1 cellular context compared by ENCODE assay signal in genomic region chr3:9732080-9732752, GRCh38.
TF ChIP-seq lines count a peak whose summit lies in the region.

No MANE protein-coding gene starts in this region.

TF ChIP-seq in IMR-90, 13 proteins besides CTCF, POLR2A, EP300 and RAD21:
- no peak for TF ChIP-seq RCOR1 (IDR thresholded peaks at IDR 0.05; ENCODE audit: insufficient replicate concordance, low read length)
- TF ChIP-seq MXI1 (IDR thresholded peaks at IDR 0.05; ENCODE audit: borderline replicate concordance, low read depth, low read length) = peak; percentile 81
